Comparison of ENCODE assay signal across 11 cellular contexts in the genomic region with DNA sequence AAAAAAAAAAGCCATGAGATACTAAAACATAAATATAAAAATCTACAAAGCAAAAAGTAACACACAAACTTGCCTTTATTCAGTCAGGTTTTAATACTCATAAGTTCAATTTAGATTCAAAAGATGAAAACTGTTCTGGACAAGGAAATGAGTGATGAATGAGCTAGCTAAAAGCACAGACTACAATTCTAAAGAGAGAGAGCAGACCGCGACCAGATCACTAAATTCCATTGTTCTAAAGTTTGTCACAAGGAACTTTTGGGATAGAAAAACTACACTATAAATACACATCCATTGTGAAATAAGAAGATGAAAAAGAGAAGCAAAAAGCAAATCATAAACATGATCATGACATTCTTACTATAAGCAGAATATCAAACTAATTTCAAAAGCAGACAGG. TPM values are rescaled to one million over a fixed set of nuclear protein-coding genes. Genes with fewer than 3 reads are reported as not detected.
DNase-seq lines count a peak whose midpoint lies in the region; ATAC-seq, FAIRE-seq and TF ChIP-seq lines count a peak whose summit lies in the region.
"Had no signal": no experiment of that assay in that cellular context is flagged by ENCODE, and none has a peak within 500 bp of the region (broad histone marks: within the 10 kb centered on the region; RNA-seq: fewer than 3 reads in every experiment).

No MANE protein-coding gene starts in this region.

- no peak for TF ChIP-seq EP300 in HepG2 (IDR thresholded peaks at IDR 0.05; ENCODE audit: low read depth in 2 of 2, low read length in 2 of 2)
- TF ChIP-seq EP300 in HepG2 (CRISPR knock-in tag; IDR thresholded peaks at IDR 0.05; ENCODE audit: borderline replicate concordance) = no peak

- 96% methylated on average over 2 of the region's 2 CpGs for WGBS in HepG2 (ENCODE audit: low lambda C conversion rate)

- no peak for FAIRE-seq in HepG2 (lab: Jason Lieb, UNC)

- H3K4me2 ChIP-seq in DND-41 (ENCODE audit: insufficient read depth, low read length) (peak overlapping the region; percentile 92), PC-3 (ENCODE audit: low read length) (peak overlapping the region; percentile 96), HepG2 (ENCODE audit: low read depth, low read length) (no peak overlapping the region)

- TF ChIP-seq RAD21 in HepG2 (CRISPR knock-in tag; IDR thresholded peaks at IDR 0.05) = no peak

- in situ Hi-C loops in HepG2 (cut with HindIII; ENCODE audit: extremely low pct_ligation_motif_present, low pct_unique_long_range_greater_than_20kb) = no loop called here

- H3K4me3 ChIP-seq in DND-41 (ENCODE audit: low read depth in 1 of 2, low read length in 2 of 2) (peak overlapping the region in 1 of 2 experiments; percentile 37; a peak in 1 of 4 replicates), PC-3 (ENCODE audit: low read length) (peak overlapping the region; percentile 95), HepG2 (replicated peaks in 1 of 3; ENCODE audit: insufficient read depth in 1 of 3, low read depth in 2 of 3, low read length in 3 of 3) (no peak overlapping the region)

- H3K36me3 ChIP-seq in DND-41 (ENCODE audit: insufficient read depth, low read length) (no peaks in the 10 kb centered on the region), PC-3 (ENCODE audit: low read depth, low read length) (no peaks in the 10 kb centered on the region), HepG2 (replicated peaks in 1 of 2; ENCODE audit: control insufficient read depth in 1 of 2, insufficient read depth in 2 of 2, low read length in 2 of 2) (no peaks in the 10 kb centered on the region)
- H3K36me3 ChIP-seq: SJSA1 had no signal

- H3F3A ChIP-seq in PC-3 (ENCODE audit: low read length, unreplicated experiment) = no peaks in the 10 kb centered on the region

- H3K9me3 Mint-ChIP-seq in natural killer cell treated with Interleukin-12 subunit alpha and Interleukin-12 subunit beta and Interleukin-15 and Interleukin-18, amount 100 ng/mL, for 72 hours = no peaks in the 10 kb centered on the region

- H4K20me1 ChIP-seq in DND-41 (ENCODE audit: insufficient read depth, low read length) = no peaks in the 10 kb centered on the region
- H4K20me1 ChIP-seq in PC-3 (ENCODE audit: low read length) = no peaks in the 10 kb centered on the region
- H4K20me1 ChIP-seq in HepG2 (ENCODE audit: insufficient read depth, low read length) = no peaks in the 10 kb centered on the region

- intact Hi-C loops in PC-3 (cut with micrococcal nuclease) (loop anchor here (2.0 kb wide), 1 partner anchor 36 kb away; no protein-coding TSS in a partner anchor), HepG2 (cut with micrococcal nuclease; ENCODE audit: unreplicated experiment) (no loop called here)

- H2AFZ ChIP-seq in DND-41 (ENCODE audit: low read depth, low read length) (no peak overlapping the region), PC-3 (ENCODE audit: low read length) (no peak overlapping the region), HepG2 (ENCODE audit: low read length) (no peak overlapping the region)

- H3K27me3 Mint-ChIP-seq in natural killer cell treated with Interleukin-12 subunit alpha and Interleukin-12 subunit beta and Interleukin-15 and Interleukin-18, amount 100 ng/mL, for 72 hours = no peaks in the 10 kb centered on the region

- no peaks in the 10 kb centered on the region for H3K9me3 ChIP-seq in DND-41 (ENCODE audit: insufficient read depth, low read length, severe bottlenecking)
- H3K9me3 ChIP-seq in PC-3 (ENCODE audit: low read length) = no peaks in the 10 kb centered on the region
- no peaks in the 10 kb centered on the region for H3K9me3 ChIP-seq in HepG2 (ENCODE audit: low read length)
- H3K9me3 ChIP-seq: SJSA1 had no signal

- no peak for TF ChIP-seq CTCF in DND-41 (IDR thresholded peaks at IDR 0.05; ENCODE audit: borderline replicate concordance, extremely low read depth, low read length, poor library complexity, severe bottlenecking)
- TF ChIP-seq CTCF in PC-3 (conservative IDR thresholded peaks at IDR 0.05; ENCODE audit: low read depth, low read length) = no peak
- TF ChIP-seq CTCF in HepG2 (CRISPR knock-in tag; IDR thresholded peaks at IDR 0.05) = no peak

- H3K9ac ChIP-seq in DND-41 (ENCODE audit: low read depth, low read length) = no peak overlapping the region; the same call in 1 of the 2 replicates
- H3K9ac ChIP-seq in PC-3 (ENCODE audit: low read length) = no peak overlapping the region
- no peak overlapping the region for H3K9ac ChIP-seq in HepG2 (ENCODE audit: insufficient read depth, low read depth, low read length)

- H3K4me1 ChIP-seq in DND-41 (ENCODE audit: insufficient read depth, low read length) = peaks cover 61% of the 10 kb centered on the region
- H3K4me1 ChIP-seq in PC-3 (ENCODE audit: insufficient read depth, low read length) = peaks cover 22% of the 10 kb centered on the region
- H3K4me1 ChIP-seq in HepG2 (ENCODE audit: insufficient read depth, low read length) = no peaks in the 10 kb centered on the region

- no peak overlapping the region for H3K27ac ChIP-seq in DND-41 (ENCODE audit: low read length)
- no peak overlapping the region for H3K27ac ChIP-seq in PC-3 (ENCODE audit: low read length)
- no peak overlapping the region for H3K27ac ChIP-seq in HepG2 (ENCODE audit: extremely low read length, insufficient read depth, low read length)
- H3K27ac ChIP-seq: SJSA1 had no signal

- H3K4me3 Mint-ChIP-seq in natural killer cell treated with Interleukin-12 subunit alpha and Interleukin-12 subunit beta and Interleukin-15 and Interleukin-18, amount 100 ng/mL, for 72 hours = peak overlapping the region; percentile 28

- H3K4me1 Mint-ChIP-seq in natural killer cell treated with Interleukin-12 subunit alpha and Interleukin-12 subunit beta and Interleukin-15 and Interleukin-18, amount 100 ng/mL, for 72 hours (ENCODE audit: low read depth in 2 of 2) = peaks cover 31 to 37% of the 10 kb centered on the region in 2 donors

- no peaks in the 10 kb centered on the region for H3K27me3 ChIP-seq in DND-41 (ENCODE audit: insufficient read depth, low read length, poor library complexity)
- H3K27me3 ChIP-seq in PC-3 (ENCODE audit: low read length) = no peaks in the 10 kb centered on the region
- peaks cover 0 to 7% of the 10 kb centered on the region in 2 experiments; a peak in 3 of 5 replicates for H3K27me3 ChIP-seq in HepG2 (ENCODE audit: control insufficient read depth in 1 of 2, insufficient read depth in 2 of 2, low read length in 2 of 2)

- BruUV-seq in PC-3 (replicated peaks; lab: Mats Ljungman, UMichigan) (no TSS peak), HepG2 (replicated peaks; lab: Mats Ljungman, UMichigan) (no TSS peak)

- H3K9me2 ChIP-seq in PC-3 (replicated peaks; ENCODE audit: low read length) = no peaks in the 10 kb centered on the region

- TF ChIP-seq POLR2A in HepG2 (IDR thresholded peaks at IDR 0.05; ENCODE audit: insufficient read depth in 1 of 2, low read depth in 2 of 2, low read length in 2 of 2) = no peak

- DNase-seq in DND-41 (no peak), PC-3 (peak; percentile 55), dermis blood vessel endothelial cell (peak; percentile 66), HepG2 (ENCODE audit: low spot score) (no peak)
- DNase-seq in natural killer cell treated with Interleukin-12 subunit alpha and Interleukin-12 subunit beta and Interleukin-15 and Interleukin-18, amount 100 ng/mL, for 72 hours (ENCODE audit: low spot score) = no peak
- DNase-seq: GF-D8; stimulated activated CD8-positive, alpha-beta memory T cell treated with anti-CD3 and anti-CD28 coated beads, Interleukin-4, amount 100 ng/mL, for 48 hours had no signal

- ATAC-seq in DND-41 (ENCODE audit: insufficient read depth, low read depth) = no peak
- ATAC-seq in PC-3 = no peak
- no peak for ATAC-seq in natural killer cell treated with Interleukin-12 subunit alpha and Interleukin-12 subunit beta and Interleukin-15 and Interleukin-18, amount 100 ng/mL, for 72 hours
- no peak for ATAC-seq in HG03460 (IDR thresholded peaks at IDR 0.05; ENCODE audit: unreplicated experiment)
- no peak for ATAC-seq in GM19395 (IDR thresholded peaks at IDR 0.05; ENCODE audit: unreplicated experiment)
- ATAC-seq in GM21423 (IDR thresholded peaks at IDR 0.05; ENCODE audit: unreplicated experiment) = no peak
- no peak for ATAC-seq in HepG2

- POLR2A ChIA-PET in PC-3 (lab: Charles Lee; ENCODE audit: unreplicated experiment) (no interaction called here), HepG2 (lab: Yijun Ruan, JAX) (no interaction called here)

- CTCF ChIA-PET in PC-3 (lab: Charles Lee) (interaction anchor here (0.7 kb wide), 2 partner anchors 95 to 102 kb away, joined by 5 read pairs; no protein-coding TSS in a partner anchor), HepG2 (lab: Yijun Ruan, JAX; ENCODE audit: low intra/inter-chr PET ratio, low total read pairs) (no interaction called here)

- peak overlapping the region in 1 of 2 donors; percentile 78 for H3K27ac Mint-ChIP-seq in natural killer cell treated with Interleukin-12 subunit alpha and Interleukin-12 subunit beta and Interleukin-15 and Interleukin-18, amount 100 ng/mL, for 72 hours

- no peaks in the 10 kb centered on the region for H3K36me3 Mint-ChIP-seq in natural killer cell treated with Interleukin-12 subunit alpha and Interleukin-12 subunit beta and Interleukin-15 and Interleukin-18, amount 100 ng/mL, for 72 hours

- peaks cover 54% of the 10 kb centered on the region for H3K79me2 ChIP-seq in DND-41 (ENCODE audit: insufficient read depth, low read length)
- H3K79me2 ChIP-seq in PC-3 (ENCODE audit: low read length) = peaks cover 52% of the 10 kb centered on the region
- no peaks in the 10 kb centered on the region for H3K79me2 ChIP-seq in HepG2 (ENCODE audit: insufficient read depth, low read length)

RNA-seq across cellular contexts. Expression of a gene that starts 1.7 kb away (rescaled TPM):
- total RNA-seq in PC-3 (2014; rRNA removed) = 18.3 and 21.8 TPM in 2 replicates
- 42.5 and 63.6 TPM in 2 replicates for total RNA-seq in dermis blood vessel endothelial cell
- total RNA-seq in natural killer cell treated with Interleukin-12 subunit alpha and Interleukin-12 subunit beta and Interleukin-15 and Interleukin-18, amount 100 ng/mL, for 72 hours = 10 to 100 TPM; 35.4 to 36.6 TPM
- total RNA-seq in HepG2 (2016; rRNA removed; fragmentation: Illumina TruSeq; extraction: Trizol) = 0.07 and 0.27 TPM in 2 replicates
- total RNA-seq in HepG2 (2016; cell fraction: cytosol; rRNA removed; fragmentation: Illumina TruSeq; extraction: Trizol; ENCODE audit: low read depth) = not detected in 2 replicates
- total RNA-seq in HepG2 (2016; cell fraction: insoluble cytoplasmic fraction; rRNA removed; fragmentation: Illumina TruSeq; extraction: Trizol) = 0.15 and 0.22 TPM in 2 replicates
- not detected in 2 replicates for total RNA-seq in HepG2 (2016; cell fraction: membrane; rRNA removed; fragmentation: Illumina TruSeq; extraction: Trizol)
- total RNA-seq in HepG2 (2016; cell fraction: nucleus; rRNA removed; fragmentation: Illumina TruSeq; extraction: Trizol) = 0.97 and 1.2 TPM in 2 replicates
- polyA plus RNA-seq in HepG2 (2011; rRNA removed) = not detected in 2 replicates
- polyA plus RNA-seq in HepG2 (2011; cell fraction: cytosol; rRNA removed) = not detected in 2 replicates
- not detected in 2 replicates for polyA plus RNA-seq in HepG2 (2011; cell fraction: nucleus; rRNA removed)
- not detected in 2 replicates for polyA plus RNA-seq in HepG2 (2012)
- not detected in 2 replicates for polyA plus RNA-seq in HepG2 (2016; cell fraction: cytosol; fragmentation: Illumina TruSeq; extraction: Trizol; ENCODE audit: low read depth)
- 0.71 TPM in 1 of 2 replicates, not detected in the other for polyA plus RNA-seq in HepG2 (2016; cell fraction: insoluble cytoplasmic fraction; fragmentation: Illumina TruSeq; extraction: Trizol; ENCODE audit: low read depth)
- polyA plus RNA-seq in HepG2 (2016; cell fraction: membrane; fragmentation: Illumina TruSeq; extraction: Trizol; ENCODE audit: low read depth) = not detected in 2 replicates
- 1.1 TPM in 1 of 2 replicates, not detected in the other for polyA plus RNA-seq in HepG2 (2016; cell fraction: nucleus; fragmentation: Illumina TruSeq; extraction: Trizol; ENCODE audit: insufficient read depth, low read depth)
- polyA minus RNA-seq in HepG2 (2011; rRNA and poly(A)+ RNA removed; ENCODE audit: low replicate concordance) = 0.02 and 5.6 TPM in 2 replicates
- polyA minus RNA-seq in HepG2 (2011; cell fraction: cytosol; rRNA and poly(A)+ RNA removed) = not detected in 2 replicates
- not detected in 2 replicates for polyA minus RNA-seq in HepG2 (2011; cell fraction: nucleus; rRNA and poly(A)+ RNA removed)

RNA-seq across cellular contexts. Expression of a gene that starts 29.6 kb away (rescaled TPM):
- total RNA-seq in PC-3 (2014; rRNA removed) (0.17 and 0.22 TPM in 2 replicates), dermis blood vessel endothelial cell (under 0.01 TPM in 1 of 2 replicates, not detected in the other), HepG2 (2016; rRNA removed; fragmentation: Illumina TruSeq; extraction: Trizol) (not detected in 2 replicates)
- not detected for total RNA-seq in natural killer cell treated with Interleukin-12 subunit alpha and Interleukin-12 subunit beta and Interleukin-15 and Interleukin-18, amount 100 ng/mL, for 72 hours
- not detected in 2 replicates for total RNA-seq in HepG2 (2016; cell fraction: cytosol; rRNA removed; fragmentation: Illumina TruSeq; extraction: Trizol; ENCODE audit: low read depth)
- total RNA-seq in HepG2 (2016; cell fraction: insoluble cytoplasmic fraction; rRNA removed; fragmentation: Illumina TruSeq; extraction: Trizol) = not detected in 2 replicates
- total RNA-seq in HepG2 (2016; cell fraction: membrane; rRNA removed; fragmentation: Illumina TruSeq; extraction: Trizol) = not detected in 2 replicates
- not detected in 2 replicates for total RNA-seq in HepG2 (2016; cell fraction: nucleus; rRNA removed; fragmentation: Illumina TruSeq; extraction: Trizol)
- polyA plus RNA-seq in HepG2 (2011; rRNA removed) = not detected in 2 replicates
- not detected in 2 replicates for polyA plus RNA-seq in HepG2 (2011; cell fraction: cytosol; rRNA removed)
- polyA plus RNA-seq in HepG2 (2011; cell fraction: nucleus; rRNA removed) = not detected in 2 replicates
- not detected in 2 replicates for polyA plus RNA-seq in HepG2 (2012)
- polyA plus RNA-seq in HepG2 (2016; cell fraction: cytosol; fragmentation: Illumina TruSeq; extraction: Trizol; ENCODE audit: low read depth) = not detected in 2 replicates
- polyA plus RNA-seq in HepG2 (2016; cell fraction: insoluble cytoplasmic fraction; fragmentation: Illumina TruSeq; extraction: Trizol; ENCODE audit: low read depth) = not detected in 2 replicates
- not detected in 2 replicates for polyA plus RNA-seq in HepG2 (2016; cell fraction: membrane; fragmentation: Illumina TruSeq; extraction: Trizol; ENCODE audit: low read depth)
- polyA plus RNA-seq in HepG2 (2016; cell fraction: nucleus; fragmentation: Illumina TruSeq; extraction: Trizol; ENCODE audit: insufficient read depth, low read depth) = not detected in 2 replicates
- 1.1 TPM in 1 of 2 replicates, not detected in the other for polyA minus RNA-seq in HepG2 (2011; rRNA and poly(A)+ RNA removed; ENCODE audit: low replicate concordance)
- polyA minus RNA-seq in HepG2 (2011; cell fraction: cytosol; rRNA and poly(A)+ RNA removed) = not detected in 2 replicates
- not detected in 2 replicates for polyA minus RNA-seq in HepG2 (2011; cell fraction: nucleus; rRNA and poly(A)+ RNA removed)
- total RNA-seq: SJSA1 had no signal

Comparison
In these comparisons a context has a peak if more than half of its experiments do, and no peak if none do; other contexts are left out.
1. DNase-seq: peak in PC-3 (single experiment) and dermis blood vessel endothelial cell (single experiment); none in DND-41 (single experiment), natural killer cell treated with Interleukin-12 subunit alpha and Interleukin-12 subunit beta and Interleukin-15 and Interleukin-18, amount 100 ng/mL, for 72 hours (single experiment) and HepG2 (single experiment).